ENCODE assay signal across 8 cellular contexts in genomic region chr12:2960432-2960956, GRCh38. TPM values are rescaled to one million over a fixed set of nuclear protein-coding genes. Genes with fewer than 3 reads are reported as not detected.
DNase-seq lines count a peak whose midpoint lies in the region; ATAC-seq and TF ChIP-seq lines count a peak whose summit lies in the region.

No MANE protein-coding gene starts in this region.

- H3K27ac ChIP-seq in BLaER1 treated with 17β-estradiol and CSF1 and Interleukin-3, amounts not matched to agents 10 nM and 100 nM, result peak overlapping the region in 7 of 11 experiments; percentile 73 to 80 (median 77); a peak in 9 of 22 replicates
- H3K27ac ChIP-seq in right cardiac atrium (ENCODE audit: low read length), result peak overlapping the region; percentile 6

- peaks cover 0 to 22% (median 14%) of the 10 kb centered on the region in 11 experiments; a peak in 11 of 22 replicates for H3K36me3 ChIP-seq in BLaER1 treated with 17β-estradiol and CSF1 and Interleukin-3, amounts not matched to agents 10 nM and 100 nM

- peak overlapping the region; percentile 90 to 100 (median 95) for H3K4me2 ChIP-seq in BLaER1 treated with 17β-estradiol and CSF1 and Interleukin-3, amounts not matched to agents 10 nM and 100 nM

- TF ChIP-seq POLR2A in erythroblast (IDR thresholded peaks at IDR 0.05; ENCODE audit: low read length), result no peak

- H3K9me3 ChIP-seq in BLaER1 treated with 17β-estradiol and CSF1 and Interleukin-3, amounts not matched to agents 10 nM and 100 nM (replicated peaks in 1 of 11), result no peaks in the 10 kb centered on the region
- no peaks in the 10 kb centered on the region for H3K9me3 ChIP-seq in right cardiac atrium (ENCODE audit: control insufficient read depth, low read length)

- peak overlapping the region; percentile 10 to 85 (median 80); a peak in 20 of 22 replicates for H3K9ac ChIP-seq in BLaER1 treated with 17β-estradiol and CSF1 and Interleukin-3, amounts not matched to agents 10 nM and 100 nM

- H3K27me3 ChIP-seq in BLaER1 treated with 17β-estradiol and CSF1 and Interleukin-3, amounts not matched to agents 10 nM and 100 nM, result no peaks in the 10 kb centered on the region; a peak in 1 of 22 replicates
- no peaks in the 10 kb centered on the region for H3K27me3 ChIP-seq in right cardiac atrium (ENCODE audit: control insufficient read depth, insufficient read depth)

- TF ChIP-seq CTCF in HFF-Myc (IDR thresholded peaks at IDR 0.05; ENCODE audit: low read depth, low read length, missing control alignments), result no peak

- peak overlapping the region; percentile 75 to 93 (median 83) for H3K4me3 ChIP-seq in BLaER1 treated with 17β-estradiol and CSF1 and Interleukin-3, amounts not matched to agents 10 nM and 100 nM
- peak overlapping the region; percentile 75 for H3K4me3 ChIP-seq in HFF-Myc (replicated peaks; ENCODE audit: low read depth, low read length)
- peak overlapping the region; percentile 72 for H3K4me3 ChIP-seq in right cardiac atrium (ENCODE audit: low read length)

- intact Hi-C loops in right cardiac atrium (cut with DNase I), result loop anchor here in 2 of 4 donors (10.0 kb wide), 1 partner anchor 74 kb away; no protein-coding TSS in a partner anchor

- DNase-seq in HFF-Myc (ENCODE audit: extremely low read depth, low read depth) (no peak), right cardiac atrium (no peak), erythroblast (lab: John Stamatoyannopoulos, UW) (no peak), anterior cingulate cortex (lab: John Stamatoyannopoulos, UW) (no peak)
- peak; percentile 55 to 57 for DNase-seq in activated T-cell treated with anti-CD3 and anti-CD28 coated beads, Interleukin-2, amount 50 U/mL, for 48 hours
- peak; percentile 3 for DNase-seq in stimulated activated CD4-positive, alpha-beta T cell treated with anti-CD3 and anti-CD28 coated beads, Interleukin-12 subunit alpha, Interleukin-12 subunit beta, amount 100 ng/mL, for 4 hours

- WGBS in right cardiac atrium, result 26% methylated on average over 16 of the region's 16 CpGs

- H4K20me1 ChIP-seq in BLaER1 treated with 17β-estradiol and CSF1 and Interleukin-3, amounts not matched to agents 10 nM and 100 nM, result peaks cover 0 to 52% (median 36%) of the 10 kb centered on the region in 11 experiments; a peak in 19 of 22 replicates

- ATAC-seq in right cardiac atrium, result no peak
- ATAC-seq in HG03469 (IDR thresholded peaks at IDR 0.05; ENCODE audit: unreplicated experiment), result no peak

- H3K4me1 ChIP-seq in BLaER1 treated with 17β-estradiol and CSF1 and Interleukin-3, amounts not matched to agents 10 nM and 100 nM, result peaks cover 28 to 52% (median 43%) of the 10 kb centered on the region in 10 experiments
- peaks cover 8% of the 10 kb centered on the region for H3K4me1 ChIP-seq in right cardiac atrium (ENCODE audit: control insufficient read depth, insufficient read depth, low read length)

RNA-seq across cellular contexts. Expression of gene TEAD4, which starts 1.3 kb away (rescaled TPM):
- 10 to 100 TPM; 11.1 to 22.9 (median 11.8) TPM for total RNA-seq in right cardiac atrium
- polyA plus RNA-seq in right cardiac atrium, result 9.6 TPM

Comparison
In these comparisons a context has a peak if more than half of its experiments do, and no peak if none do; other contexts are left out.
1. DNase-seq: peak in activated T-cell treated with anti-CD3 and anti-CD28 coated beads, Interleukin-2, amount 50 U/mL, for 48 hours (2 of 2) and stimulated activated CD4-positive, alpha-beta T cell treated with anti-CD3 and anti-CD28 coated beads, Interleukin-12 subunit alpha, Interleukin-12 subunit beta, amount 100 ng/mL, for 4 hours (single experiment); none in HFF-Myc (single experiment), right cardiac atrium (0 of 3), erythroblast (0 of 2) and anterior cingulate cortex (0 of 58).
2. Peak in every context shown above with its lines, with median percentiles within 50 percentile points of each other: H3K4me3 ChIP-seq.